ENCODE assay signal across 8 cellular contexts in genomic region chr1:170765712-170766330, GRCh38.
A peak's percentile ranks its signal among the peaks of the same experiment; 100 is the strongest.
DNase-seq lines count a peak whose midpoint lies in the region; ATAC-seq and TF ChIP-seq lines count a peak whose summit lies in the region.

No MANE protein-coding gene starts in this region.

- DNase-seq in DND-41 (no peak), NCI-H446 (lab: John Stamatoyannopoulos, UW) (peak; percentile 48 to 65), endodermal cell (no peak), SIG-M5 (lab: John Stamatoyannopoulos, UW) (no peak), cerebellar nuclear complex (lab: John Stamatoyannopoulos, UW) (no peak), GM10266 (ENCODE audit: extremely low spot score) (no peak)

- no peak overlapping the region for H3K9ac ChIP-seq in DND-41 (ENCODE audit: low read depth, low read length)
- no peak overlapping the region for H3K9ac ChIP-seq in endodermal cell (ENCODE audit: extremely low read depth, low read length, poor library complexity, severe bottlenecking)
- no peak overlapping the region for H3K9ac ChIP-seq in neural cell (ENCODE audit: low read length)

- H3K27ac ChIP-seq in DND-41 (ENCODE audit: low read length) (no peak overlapping the region), endodermal cell (ENCODE audit: low read depth, low read length) (no peak overlapping the region), neural cell (ENCODE audit: low read length) (no peak overlapping the region)

- peak; percentile 62 for TF ChIP-seq RAD21 in neural cell (conservative IDR thresholded peaks at IDR 0.05)

- WGBS in endodermal cell (ENCODE audit: insufficient coverage in 1 of 2, insufficient read length in 1 of 2), 2 experiments: 89 to 94% methylated on average over 3 to 10 of the region's 10 CpGs

- no peaks in the 10 kb centered on the region for H3K27me3 Mint-ChIP-seq in endodermal cell (ENCODE audit: insufficient read depth)

- H4K20me1 ChIP-seq in DND-41 (ENCODE audit: insufficient read depth, low read length): no peaks in the 10 kb centered on the region
- H4K20me1 ChIP-seq in neural cell (ENCODE audit: insufficient read depth): no peaks in the 10 kb centered on the region

- TF ChIP-seq EP300 in neural cell (conservative IDR thresholded peaks at IDR 0.05; ENCODE audit: poor library complexity, severe bottlenecking): no peak

- H2AFZ ChIP-seq in DND-41 (ENCODE audit: low read depth, low read length): peak overlapping the region; percentile 43; the same call in 1 of the 2 replicates
- no peak overlapping the region for H2AFZ ChIP-seq in neural cell (ENCODE audit: low read depth, low read length)

- H3K36me3 ChIP-seq in DND-41 (ENCODE audit: insufficient read depth, low read length) (no peaks in the 10 kb centered on the region), endodermal cell (ENCODE audit: control insufficient read depth, insufficient read depth, low read length) (no peaks in the 10 kb centered on the region), neural cell (ENCODE audit: insufficient read depth, low read length) (no peaks in the 10 kb centered on the region)

- H3K27me3 ChIP-seq in DND-41 (ENCODE audit: insufficient read depth, low read length, poor library complexity) (no peaks in the 10 kb centered on the region), endodermal cell (ENCODE audit: control insufficient read depth, insufficient read depth, low read length, poor library complexity, severe bottlenecking) (no peaks in the 10 kb centered on the region), neural cell (ENCODE audit: insufficient read depth, low read depth, low read length) (no peaks in the 10 kb centered on the region)

- no peak overlapping the region for H3K4me3 Mint-ChIP-seq in endodermal cell

- H3K4me2 ChIP-seq in DND-41 (ENCODE audit: insufficient read depth, low read length) (no peak overlapping the region), neural cell (ENCODE audit: low read length) (no peak overlapping the region)

- H3K9me3 ChIP-seq in DND-41 (ENCODE audit: insufficient read depth, low read length, severe bottlenecking): no peaks in the 10 kb centered on the region
- H3K9me3 ChIP-seq in endodermal cell (ENCODE audit: control insufficient read depth, low read length): no peaks in the 10 kb centered on the region
- H3K9me3 ChIP-seq in neural cell (ENCODE audit: low read length): no peaks in the 10 kb centered on the region

- TF ChIP-seq CTCF in DND-41 (IDR thresholded peaks at IDR 0.05; ENCODE audit: borderline replicate concordance, extremely low read depth, low read length, poor library complexity, severe bottlenecking) (peak; percentile 75), endodermal cell (conservative IDR thresholded peaks at IDR 0.05) (peak; percentile 59), neural cell (IDR thresholded peaks at IDR 0.05; ENCODE audit: poor library complexity, severe bottlenecking) (peak; percentile 59), GM10266 (IDR thresholded peaks at IDR 0.05; ENCODE audit: control insufficient read depth, insufficient read depth, low read depth, missing control alignments) (no peak)

- peak; percentile 74 for ATAC-seq in DND-41 (ENCODE audit: insufficient read depth, low read depth)
- no peak for ATAC-seq in HG03442 (IDR thresholded peaks at IDR 0.05; ENCODE audit: unreplicated experiment)

- H3K4me3 ChIP-seq in DND-41 (ENCODE audit: low read depth in 1 of 2, low read length in 2 of 2) (no peak overlapping the region), endodermal cell (ENCODE audit: low read length) (no peak overlapping the region), neural cell (ENCODE audit: low read length) (no peak overlapping the region)

- peaks cover 8% of the 10 kb centered on the region for H3K4me1 ChIP-seq in DND-41 (ENCODE audit: insufficient read depth, low read length)
- H3K4me1 ChIP-seq in endodermal cell (ENCODE audit: control insufficient read depth, insufficient read depth, low read length): no peaks in the 10 kb centered on the region

- H3F3A ChIP-seq in neural cell (ENCODE audit: insufficient read depth, low read length, poor library complexity, severe bottlenecking): no peaks in the 10 kb centered on the region

- no peaks in the 10 kb centered on the region for H3K9me3 Mint-ChIP-seq in endodermal cell

- H3K27ac Mint-ChIP-seq in endodermal cell: no peak overlapping the region

- no peaks in the 10 kb centered on the region for H3K9me2 ChIP-seq in neural cell (ENCODE audit: insufficient read depth, low read length)

- H3K79me2 ChIP-seq in DND-41 (ENCODE audit: insufficient read depth, low read length) (no peaks in the 10 kb centered on the region), neural cell (replicated peaks; ENCODE audit: insufficient read depth, low read length) (no peaks in the 10 kb centered on the region)

- H3K36me3 Mint-ChIP-seq in endodermal cell (ENCODE audit: low read depth): no peaks in the 10 kb centered on the region

- H3K4me1 Mint-ChIP-seq in endodermal cell: no peaks in the 10 kb centered on the region

TF ChIP-seq in neural cell, 6 proteins besides CTCF, POLR2A, EP300 and RAD21:
- TF ChIP-seq SMC3 (conservative IDR thresholded peaks at IDR 0.05; ENCODE audit: poor library complexity) (peak; percentile 68), POLR2AphosphoS5 (IDR thresholded peaks at IDR 0.05) (no peak), REST (IDR thresholded peaks at IDR 0.05; ENCODE audit: borderline replicate concordance) (no peak)

Comparison
In these comparisons a context has a peak if more than half of its experiments do, and no peak if none do; other contexts are left out.
1. DNase-seq: peak in NCI-H446 (2 of 2); none in DND-41 (single experiment), endodermal cell (single experiment), SIG-M5 (single experiment), cerebellar nuclear complex (0 of 2) and GM10266 (single experiment).